Comparison of ENCODE assay signal across 19 cellular contexts in genomic region chr19:47786566-47786965, GRCh38. TPM values are rescaled to one million over a fixed set of nuclear protein-coding genes. Genes with fewer than 3 reads are reported as not detected.
DNase-seq lines count a peak whose midpoint lies in the region; ATAC-seq and TF ChIP-seq lines count a peak whose summit lies in the region.
"Had no signal": no experiment of that assay in that cellular context is flagged by ENCODE, and none has a peak within 500 bp of the region (broad histone marks: within the 10 kb centered on the region; RNA-seq: fewer than 3 reads in every experiment).

No MANE protein-coding gene starts in this region.

- H3K36me3 ChIP-seq in cardiac muscle cell (peaks cover 43% of the 10 kb centered on the region), heart right ventricle (peaks cover 0 to 64% (median 34%) of the 10 kb centered on the region in 9 donors), ascending aorta (peaks cover 39 to 55% of the 10 kb centered on the region in 2 donors)

- H3K9me3 ChIP-seq in cardiac muscle cell (ENCODE audit: low read depth) (no peaks in the 10 kb centered on the region), heart right ventricle (no peaks in the 10 kb centered on the region), ascending aorta (no peaks in the 10 kb centered on the region)
- H3K9me3 ChIP-seq: BLaER1, HAP-1, Peyer's patch had no signal

- peaks cover 11% of the 10 kb centered on the region for H3K4me1 Mint-ChIP-seq in progenitor cell of endocrine pancreas (ENCODE audit: low read depth)

- H3K4me1 ChIP-seq in cardiac muscle cell (ENCODE audit: low read depth) (no peaks in the 10 kb centered on the region), heart right ventricle (peaks cover 0 to 38% (median 20%) of the 10 kb centered on the region in 9 donors), ascending aorta (peaks cover 6 to 24% of the 10 kb centered on the region in 2 donors)
- H3K4me1 ChIP-seq: BLaER1, HAP-1 had no signal

- TF ChIP-seq CTCF in cardiac muscle cell (IDR thresholded peaks at IDR 0.05; ENCODE audit: low read depth, low read length) (no peak), heart right ventricle (IDR thresholded peaks at IDR 0.05) (no peak), dorsolateral prefrontal cortex (IDR thresholded peaks at IDR 0.05 in 54 of 56, conservative IDR thresholded peaks at IDR 0.05 in 2 of 56; ENCODE audit: low read depth in 1 of 56, partially characterized antibody in 56 of 56) (no peak), progenitor cell of endocrine pancreas (IDR thresholded peaks at IDR 0.05; ENCODE audit: unreplicated experiment) (no peak), foreskin fibroblast (IDR thresholded peaks at IDR 0.05; ENCODE audit: low read depth, low read length) (no peak), ascending aorta (IDR thresholded peaks at IDR 0.05) (no peak)

- H3K27me3 ChIP-seq in cardiac muscle cell (no peaks in the 10 kb centered on the region), heart right ventricle (no peaks in the 10 kb centered on the region), dorsolateral prefrontal cortex (no peaks in the 10 kb centered on the region), ascending aorta (no peaks in the 10 kb centered on the region)
- H3K27me3 ChIP-seq: BLaER1, Peyer's patch had no signal

- H3K36me3 Mint-ChIP-seq in progenitor cell of endocrine pancreas (ENCODE audit: insufficient read depth), result peaks cover 19% of the 10 kb centered on the region

- intact Hi-C loops in heart right ventricle (cut with DNase I), result loop anchor here in 5 of 10 donors (5.0 kb wide), 3 partner anchors 69 to 79 kb away; partner anchors contain the start of gene EHD2 (in 3 of the 5)
- intact Hi-C loops in dorsolateral prefrontal cortex (cut with DNase I), result loop anchor here in 1 of 2 donors (5.0 kb wide), 1 partner anchor 89 kb away; no protein-coding TSS in a partner anchor
- intact Hi-C loops in ascending aorta (cut with DNase I), result no loop called here

- H3K9me3 Mint-ChIP-seq in progenitor cell of endocrine pancreas (ENCODE audit: low read depth), result no peaks in the 10 kb centered on the region
- H3K9me3 Mint-ChIP-seq: CD8-positive, alpha-beta T cell had no signal

- ATAC-seq in heart right ventricle, result no peak
- ATAC-seq: CD8-positive, alpha-beta T cell; Right ventricle myocardium inferior had no signal

- H3K27ac ChIP-seq in cardiac muscle cell, result peak overlapping the region; percentile 75
- H3K27ac ChIP-seq in heart right ventricle, result peak overlapping the region in 1 of 10 donors; percentile 26
- peak overlapping the region in 48 of 59 donors; percentile 1 to 82 (median 64) for H3K27ac ChIP-seq in dorsolateral prefrontal cortex
- no peak overlapping the region for H3K27ac ChIP-seq in ascending aorta
- H3K27ac ChIP-seq: BLaER1, HL-60, Peyer's patch had no signal

- H3K27me3 Mint-ChIP-seq in progenitor cell of endocrine pancreas, result no peaks in the 10 kb centered on the region

- H3K27ac Mint-ChIP-seq in progenitor cell of endocrine pancreas, result peak overlapping the region; percentile 29
- H3K27ac Mint-ChIP-seq: CD8-positive, alpha-beta T cell had no signal

- H3K4me3 Mint-ChIP-seq in progenitor cell of endocrine pancreas (ENCODE audit: low read depth), result no peak overlapping the region
- H3K4me3 Mint-ChIP-seq: CD8-positive, alpha-beta T cell had no signal

- no peak for DNase-seq in cardiac muscle cell (ENCODE audit: low read depth in 1 of 2, low spot score in 1 of 2)
- DNase-seq in heart right ventricle, result no peak
- DNase-seq in dorsolateral prefrontal cortex, result no peak
- DNase-seq in progenitor cell of endocrine pancreas (ENCODE audit: low spot score, unreplicated experiment), result no peak
- no peak for DNase-seq in OCI-M1 (lab: John Stamatoyannopoulos, UW)
- DNase-seq in stimulated activated CD4-positive, alpha-beta T cell treated with anti-CD3 and anti-CD28 coated beads, Interleukin-4, amount 100 ng/mL, for 4 hours, result no peak
- DNase-seq in foreskin fibroblast, result no peak
- DNase-seq in ascending aorta (ENCODE audit: low spot score in 2 of 2), result no peak
- DNase-seq: CD8-positive, alpha-beta T cell; NCI-H1105 treated with DMSO at 0.1 percent for 48 hours; NCI-H187 treated with DMSO at 0.1 percent for 48 hours; NCI-H446; NCI-H748 treated with DMSO at 0.1 percent for 48 hours; Peyer's patch had no signal

- no peak overlapping the region for H3K4me3 ChIP-seq in cardiac muscle cell
- H3K4me3 ChIP-seq in heart right ventricle, result no peak overlapping the region
- no peak overlapping the region for H3K4me3 ChIP-seq in dorsolateral prefrontal cortex
- H3K4me3 ChIP-seq in foreskin fibroblast (ENCODE audit: low read depth in 1 of 2, low read length in 2 of 2), result no peak overlapping the region
- no peak overlapping the region for H3K4me3 ChIP-seq in ascending aorta
- H3K4me3 ChIP-seq: BLaER1, HAP-1, Peyer's patch had no signal

- WGBS in heart right ventricle, 2 donors, result 93 to 94% methylated on average over 7 of the region's 7 CpGs

RNA-seq across cellular contexts. Expression of gene SELENOW, which starts 8.1 kb away (rescaled TPM):
- total RNA-seq in cardiac muscle cell (1,194 and 1,690 TPM in 2 replicates), heart right ventricle (1,000 to 10,000 TPM in 5 of 10 donors, 100 to 1,000 TPM in 5; 828 to 1,621 (median 1,009) TPM), dorsolateral prefrontal cortex (100 to 1,000 TPM; 527 to 872 (median 653) TPM), progenitor cell of endocrine pancreas (342 and 392 TPM in 2 replicates), ascending aorta (771 TPM)
- polyA plus RNA-seq in cardiac muscle cell (1,855 and 2,152 TPM in 2 replicates), heart right ventricle (1,000 to 10,000 TPM in 1 of 2 donors, 100 to 1,000 TPM in 1; 711 to 1,774 TPM)

RNA-seq across cellular contexts. Expression of gene TPRX1, which starts 17.8 kb away (rescaled TPM):
- total RNA-seq in cardiac muscle cell, result not detected in 2 replicates
- not detected in 2 replicates for polyA plus RNA-seq in cardiac muscle cell
- total RNA-seq in heart right ventricle, result not detected
- polyA plus RNA-seq in heart right ventricle, result not detected
- total RNA-seq in dorsolateral prefrontal cortex, result not detected
- not detected in 2 replicates for total RNA-seq in progenitor cell of endocrine pancreas
- not detected for total RNA-seq in ascending aorta
- total RNA-seq: A172; CD8-positive, alpha-beta T cell; Peyer's patch; Right ventricle myocardium inferior had no signal

RNA-seq across cellular contexts. Expression of gene CRX, which starts 35.2 kb away (rescaled TPM):
- 0.11 and 0.15 TPM in 2 replicates for total RNA-seq in cardiac muscle cell
- 0.04 and 0.06 TPM in 2 replicates for polyA plus RNA-seq in cardiac muscle cell
- total RNA-seq in heart right ventricle, result not detected
- not detected for polyA plus RNA-seq in heart right ventricle
- under 1 TPM in 9 of 120 experiments, not detected in 111; 0.10 to 0.18 (median 0.11) TPM for total RNA-seq in dorsolateral prefrontal cortex
- not detected in 2 replicates for total RNA-seq in progenitor cell of endocrine pancreas
- total RNA-seq in ascending aorta, result not detected
- total RNA-seq: A172; CD8-positive, alpha-beta T cell; Peyer's patch; Right ventricle myocardium inferior had no signal

RNA-seq across cellular contexts. Expression of gene NOP53, which starts 41.2 kb away (rescaled TPM):
- total RNA-seq in cardiac muscle cell (149 and 278 TPM in 2 replicates), heart right ventricle (100 to 1,000 TPM; 131 to 208 (median 177) TPM), dorsolateral prefrontal cortex (100 to 1,000 TPM in 112 of 120 experiments, 10 to 100 TPM in 8; 84.8 to 189 (median 120) TPM), progenitor cell of endocrine pancreas (301 and 312 TPM in 2 replicates), ascending aorta (385 TPM)
- polyA plus RNA-seq in cardiac muscle cell (81.8 and 112 TPM in 2 replicates), heart right ventricle (100 to 1,000 TPM; 210 to 256 TPM)

Comparison
In these comparisons a context has a peak if more than half of its experiments do, and no peak if none do; other contexts are left out.
1. H3K27ac ChIP-seq: peak in cardiac muscle cell (single experiment) and dorsolateral prefrontal cortex (48 of 59); none in ascending aorta (0 of 2).